Comparison of ENCODE assay signal across 17 cellular contexts in the genomic region with DNA sequence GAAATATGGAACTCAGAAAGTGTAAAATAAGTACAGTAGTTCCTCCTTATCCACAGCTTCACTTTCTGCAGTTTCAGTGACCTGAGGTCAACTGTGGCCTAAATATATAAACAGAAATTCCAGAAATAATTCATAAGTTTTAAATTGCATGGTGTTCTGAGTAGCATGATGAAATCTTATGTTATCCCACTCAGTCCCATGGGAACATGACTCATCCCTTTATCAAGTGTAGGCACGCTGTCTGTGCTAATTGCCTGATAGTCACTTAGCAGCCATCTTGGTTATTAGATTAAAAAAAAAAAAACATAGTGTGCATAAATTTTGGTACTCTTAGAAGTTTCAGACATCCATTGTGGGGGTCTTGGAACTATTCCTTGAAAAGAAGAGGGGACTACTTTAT.
DNase-seq lines count a peak whose midpoint lies in the region; ATAC-seq and TF ChIP-seq lines count a peak whose summit lies in the region.
"Had no signal": no experiment of that assay in that cellular context is flagged by ENCODE, and none has a peak within 500 bp of the region (broad histone marks: within the 10 kb centered on the region; RNA-seq: fewer than 3 reads in every experiment).

No MANE protein-coding gene starts in this region.

- no peaks in the 10 kb centered on the region for H3K36me3 Mint-ChIP-seq in activated CD8-positive, alpha-beta T cell treated with anti-CD3 and anti-CD28 coated beads, Interleukin-2, amount 10 ng/mL, durations not matched to agents 7 days and 5 days (ENCODE audit: low read depth)
- H3K36me3 Mint-ChIP-seq: activated CD4-positive, alpha-beta memory T cell treated with anti-CD3 and anti-CD28 coated beads for 36 hours; naive thymus-derived CD4-positive, alpha-beta T cell had no signal

- no peak overlapping the region for H3K4me3 ChIP-seq in cardiac fibroblast (replicated peaks in 1 of 2; ENCODE audit: low read depth in 2 of 2, low read length in 2 of 2)
- H3K4me3 ChIP-seq: left ventricle myocardium inferior, upper lobe of left lung had no signal

- peak; percentile 64 for DNase-seq in HS-27A (ENCODE audit: low read depth)
- peak; percentile 88 for DNase-seq in OCI-M1 (lab: John Stamatoyannopoulos, UW)
- DNase-seq in cardiac fibroblast (ENCODE audit: low read depth in 2 of 2), result peak; percentile 53 to 86
- peak; percentile 1 for DNase-seq in myocyte (ENCODE audit: low read depth)
- no peak for DNase-seq in activated CD8-positive, alpha-beta T cell treated with anti-CD3 and anti-CD28 coated beads, Interleukin-2, amount 10 ng/mL, durations not matched to agents 7 days and 5 days
- no peak for DNase-seq in NCI-H1930 (lab: John Stamatoyannopoulos, UW)
- DNase-seq: activated CD4-positive, alpha-beta memory T cell treated with anti-CD3 and anti-CD28 coated beads for 36 hours; activated effector memory CD4-positive, alpha-beta T cell treated with anti-CD3 and anti-CD28 coated beads, Interleukin-2, amount 50 U/mL, for 16 hours; C1 segment of cervical spinal cord; endodermal cell; GF-D8; hippocampal formation; left ventricle myocardium inferior; naive thymus-derived CD4-positive, alpha-beta T cell; NCI-H524 treated with DMSO at 0.1 percent for 48 hours; upper lobe of left lung had no signal

- H3K27ac Mint-ChIP-seq in activated CD8-positive, alpha-beta T cell treated with anti-CD3 and anti-CD28 coated beads, Interleukin-2, amount 10 ng/mL, durations not matched to agents 7 days and 5 days, result no peak overlapping the region
- H3K27ac Mint-ChIP-seq: activated CD4-positive, alpha-beta memory T cell treated with anti-CD3 and anti-CD28 coated beads for 36 hours; endodermal cell; naive thymus-derived CD4-positive, alpha-beta T cell had no signal

- no peaks in the 10 kb centered on the region for H3K9me3 Mint-ChIP-seq in activated CD8-positive, alpha-beta T cell treated with anti-CD3 and anti-CD28 coated beads, Interleukin-2, amount 10 ng/mL, durations not matched to agents 7 days and 5 days (ENCODE audit: insufficient read depth)
- H3K9me3 Mint-ChIP-seq: activated CD4-positive, alpha-beta memory T cell treated with anti-CD3 and anti-CD28 coated beads for 36 hours; endodermal cell had no signal

- POLR2A ChIA-PET in activated CD8-positive, alpha-beta T cell treated with anti-CD3 and anti-CD28 coated beads, Interleukin-2, amount 10 ng/mL, durations not matched to agents 7 days and 5 days (lab: Charles Lee), result no interaction called here

- CTCF ChIA-PET in activated CD8-positive, alpha-beta T cell treated with anti-CD3 and anti-CD28 coated beads, Interleukin-2, amount 10 ng/mL, durations not matched to agents 7 days and 5 days (lab: Charles Lee), result no interaction called here

- H3K4me1 Mint-ChIP-seq in activated CD8-positive, alpha-beta T cell treated with anti-CD3 and anti-CD28 coated beads, Interleukin-2, amount 10 ng/mL, durations not matched to agents 7 days and 5 days (ENCODE audit: low read depth), result no peaks in the 10 kb centered on the region
- H3K4me1 Mint-ChIP-seq: endodermal cell; naive thymus-derived CD4-positive, alpha-beta T cell had no signal

- H3K4me3 Mint-ChIP-seq in activated CD8-positive, alpha-beta T cell treated with anti-CD3 and anti-CD28 coated beads, Interleukin-2, amount 10 ng/mL, durations not matched to agents 7 days and 5 days, result no peak overlapping the region
- H3K4me3 Mint-ChIP-seq: activated CD4-positive, alpha-beta memory T cell treated with anti-CD3 and anti-CD28 coated beads for 36 hours; endodermal cell; naive thymus-derived CD4-positive, alpha-beta T cell had no signal

- TF ChIP-seq CTCF in cardiac fibroblast (IDR thresholded peaks at IDR 0.05; ENCODE audit: low read depth, low read length), result no peak

- no peaks in the 10 kb centered on the region for H3K27me3 Mint-ChIP-seq in activated CD8-positive, alpha-beta T cell treated with anti-CD3 and anti-CD28 coated beads, Interleukin-2, amount 10 ng/mL, durations not matched to agents 7 days and 5 days (ENCODE audit: low read depth)
- H3K27me3 Mint-ChIP-seq: activated CD4-positive, alpha-beta memory T cell treated with anti-CD3 and anti-CD28 coated beads for 36 hours; naive thymus-derived CD4-positive, alpha-beta T cell had no signal

- no peak for ATAC-seq in activated CD8-positive, alpha-beta T cell treated with anti-CD3 and anti-CD28 coated beads, Interleukin-2, amount 10 ng/mL, durations not matched to agents 7 days and 5 days
- ATAC-seq in GM18868 (IDR thresholded peaks at IDR 0.05; ENCODE audit: unreplicated experiment), result no peak
- ATAC-seq: naive thymus-derived CD4-positive, alpha-beta T cell had no signal

Comparison
In these comparisons a context has a peak if more than half of its experiments do, and no peak if none do; other contexts are left out.
1. DNase-seq: peak in HS-27A (single experiment), OCI-M1 (single experiment), cardiac fibroblast (2 of 2) and myocyte (single experiment); none in activated CD8-positive, alpha-beta T cell treated with anti-CD3 and anti-CD28 coated beads, Interleukin-2, amount 10 ng/mL, durations not matched to agents 7 days and 5 days (single experiment) and NCI-H1930 (0 of 2).